In genomic region chr1:235979716-235980338, GRCh38 we compare ENCODE assay signal across 21 cellular contexts.
"Had no signal": no experiment of that assay in that cellular context is flagged by ENCODE, and none has a peak within 500 bp of the region (broad histone marks: within the 10 kb centered on the region; RNA-seq: fewer than 3 reads in every experiment).

No MANE protein-coding gene starts in this region.

- DNase-seq: activated CD4-positive, alpha-beta T cell treated with anti-CD3 and anti-CD28 coated beads for 48 hours; activated CD8-positive, alpha-beta memory T cell treated with anti-CD3 and anti-CD28 coated beads, Interleukin-2, amount 50 U/mL, for 4 hours; activated CD8-positive, alpha-beta T cell treated with anti-CD3 and anti-CD28 coated beads, Interleukin-2, amount 10 ng/mL, durations not matched to agents 7 days and 5 days; activated naive CD4-positive, alpha-beta T cell; activated naive CD8-positive, alpha-beta T cell treated with anti-CD3 and anti-CD28 coated beads, Interleukin-2, amount 10 ng/mL, durations not matched to agents 7 days and 5 days; activated T-cell treated with anti-CD3 and anti-CD28 coated beads, Interleukin-2, amount 50 U/mL, for 72 hours; brain microvascular endothelial cell; dorsolateral prefrontal cortex; endodermal cell; glutamatergic neuron; immature natural killer cell; lower lobe of right lung; midbrain; small intestine; stimulated activated CD4-positive, alpha-beta T cell treated with anti-CD3 and anti-CD28 coated beads, Interleukin-4, amount 100 ng/mL, for 24 hours; stimulated activated naive CD4-positive, alpha-beta T cell; T-helper 2 cell; upper lobe of left lung had no signal

- H3K27me3 ChIP-seq: brain microvascular endothelial cell, dorsolateral prefrontal cortex, suprapubic skin, upper lobe of left lung had no signal

- H3K36me3 ChIP-seq: neutrophil had no signal

- H3K4me1 Mint-ChIP-seq: immature natural killer cell had no signal

- H3K27ac ChIP-seq: brain microvascular endothelial cell, lower lobe of right lung, parathyroid adenoma, suprapubic skin, upper lobe of left lung had no signal

- H3K4me3 ChIP-seq: dorsolateral prefrontal cortex, lower lobe of right lung, suprapubic skin, upper lobe of left lung had no signal

- H3K4me3 Mint-ChIP-seq: activated CD8-positive, alpha-beta T cell treated with anti-CD3 and anti-CD28 coated beads, Interleukin-2, amount 10 ng/mL, durations not matched to agents 7 days and 5 days; activated naive CD8-positive, alpha-beta T cell treated with anti-CD3 and anti-CD28 coated beads, Interleukin-2, amount 10 ng/mL, durations not matched to agents 7 days and 5 days; activated T-cell treated with anti-CD3 and anti-CD28 coated beads, Interleukin-2, amount 50 U/mL, for 72 hours; endodermal cell; immature natural killer cell had no signal

- ATAC-seq: activated CD8-positive, alpha-beta T cell treated with anti-CD3 and anti-CD28 coated beads, Interleukin-2, amount 10 ng/mL, durations not matched to agents 7 days and 5 days; activated T-cell treated with anti-CD3 and anti-CD28 coated beads, Interleukin-2, amount 50 U/mL, for 72 hours; lower lobe of right lung had no signal

- H3K4me1 ChIP-seq: parathyroid adenoma, suprapubic skin had no signal

- H3K9me3 ChIP-seq: lower lobe of right lung, neutrophil, suprapubic skin had no signal

- H3K27ac Mint-ChIP-seq: activated CD8-positive, alpha-beta T cell treated with anti-CD3 and anti-CD28 coated beads, Interleukin-2, amount 10 ng/mL, durations not matched to agents 7 days and 5 days; activated naive CD8-positive, alpha-beta T cell treated with anti-CD3 and anti-CD28 coated beads, Interleukin-2, amount 10 ng/mL, durations not matched to agents 7 days and 5 days; activated T-cell treated with anti-CD3 and anti-CD28 coated beads, Interleukin-2, amount 50 U/mL, for 72 hours; endodermal cell; immature natural killer cell had no signal

- H3K9me3 Mint-ChIP-seq: activated T-cell treated with anti-CD3 and anti-CD28 coated beads, Interleukin-2, amount 50 U/mL, for 72 hours; endodermal cell; immature natural killer cell had no signal
